In genomic region chr5:178426326-178427130, GRCh38 we compare ENCODE assay signal across 13 cellular contexts.
"Had no signal": no experiment of that assay in that cellular context is flagged by ENCODE, and none has a peak within 500 bp of the region (broad histone marks: within the 10 kb centered on the region; RNA-seq: fewer than 3 reads in every experiment).

No MANE protein-coding gene starts in this region.

- H3K4me1 ChIP-seq: colonic mucosa, tibial nerve had no signal

- H3K27ac ChIP-seq: colonic mucosa, neutrophil, tibial nerve had no signal

- H3K4me3 ChIP-seq: colonic mucosa, heart left ventricle, smooth muscle cell, tibial nerve had no signal

- H3K9me3 ChIP-seq: colonic mucosa, neutrophil had no signal

- H3K36me3 ChIP-seq: colonic mucosa, heart left ventricle, neutrophil, tibial nerve had no signal

- H3K27me3 ChIP-seq: colonic mucosa, heart left ventricle, neutrophil, tibial nerve had no signal

- H3K4me2 ChIP-seq: smooth muscle cell had no signal

- DNase-seq: activated CD4-positive, alpha-beta memory T cell treated with anti-CD3 and anti-CD28 coated beads, Interleukin-2, amount 10 ng/mL, durations not matched to agents 7 days and 5 days; activated CD4-positive, alpha-beta T cell treated with anti-CD3 and anti-CD28 coated beads for 1 hour; activated naive CD4-positive, alpha-beta T cell treated with anti-CD3 and anti-CD28 coated beads for 36 hours; colonic mucosa; effector CD8-positive, alpha-beta T cell; heart left ventricle; left ventricle myocardium superior; right cardiac atrium; T-helper 2 cell had no signal

- ATAC-seq: heart left ventricle; left ventricle myocardium superior; right cardiac atrium; stimulated activated effector memory CD8-positive, alpha-beta T cell treated with anti-CD3 and anti-CD28 coated beads, Interleukin-12 subunit alpha, Interleukin-12 subunit beta, amount 100 ng/mL, for 72 hours had no signal
